Comparison of ENCODE assay signal across 8 cellular contexts in genomic region chr2:230987137-230988020, GRCh38. TPM values are rescaled to one million over a fixed set of nuclear protein-coding genes. Genes with fewer than 3 reads are reported as not detected.
DNase-seq lines count a peak whose midpoint lies in the region; ATAC-seq, FAIRE-seq and TF ChIP-seq lines count a peak whose summit lies in the region.

No MANE protein-coding gene starts in this region.

- peak overlapping the region; percentile 68 for H3K4me2 ChIP-seq in GM23338

- no peaks in the 10 kb centered on the region for H3K9me3 ChIP-seq in kidney (ENCODE audit: control insufficient read depth in 1 of 2, low read length in 2 of 2)

- H4K20me1 ChIP-seq in GM23338 (replicated peaks; ENCODE audit: insufficient read depth), result no peaks in the 10 kb centered on the region

- H3K27me3 Mint-ChIP-seq in GM23338 (ENCODE audit: insufficient read depth, low read depth, poor library complexity), result peaks cover 13% of the 10 kb centered on the region

- ATAC-seq in GM23338 (peak; percentile 83), GM18520 (IDR thresholded peaks at IDR 0.05; ENCODE audit: unreplicated experiment) (no peak)

- intact Hi-C loops in kidney (cut with DNase I), result loop anchor here (10.0 kb wide), 2 partner anchors 83 to 163 kb away; no protein-coding TSS in a partner anchor

- no peaks in the 10 kb centered on the region for H3K36me3 ChIP-seq in GM23338 (ENCODE audit: insufficient read depth)
- no peaks in the 10 kb centered on the region for H3K36me3 ChIP-seq in kidney (ENCODE audit: control insufficient read depth in 1 of 2, insufficient read depth in 2 of 2, low read length in 2 of 2)

- peak overlapping the region; percentile 67 for H3K4me3 Mint-ChIP-seq in GM23338

- no peaks in the 10 kb centered on the region for H3K27me3 ChIP-seq in GM23338 (ENCODE audit: insufficient read depth)

- H3K27ac ChIP-seq in GM23338 (ENCODE audit: low read depth) (no peak overlapping the region), kidney (ENCODE audit: low read depth in 2 of 2, low read length in 2 of 2) (no peak overlapping the region)

- H3K79me2 ChIP-seq in GM23338 (replicated peaks; ENCODE audit: insufficient read depth), result no peaks in the 10 kb centered on the region

- no peaks in the 10 kb centered on the region; the same call in 2 of the 3 replicates for H3K9me3 Mint-ChIP-seq in GM23338

- H3K4me3 ChIP-seq in GM23338 (peak overlapping the region; percentile 44), kidney (ENCODE audit: low read length in 2 of 2) (peak overlapping the region; percentile 40 to 60)

- no peak overlapping the region for H3K9ac ChIP-seq in kidney (ENCODE audit: low read length in 2 of 2)

- 0 out of 2 replicates have a peak, but pooled peaks cover 4% of the 10 kb centered on the region for H3F3A ChIP-seq in GM23338 (replicated peaks; ENCODE audit: low read depth)

- H3K27ac Mint-ChIP-seq in GM23338, result no peak overlapping the region

- peak overlapping the region; percentile 96 for H2AFZ ChIP-seq in GM23338

- H3K9me2 ChIP-seq in GM23338 (ENCODE audit: insufficient read depth), result no peaks in the 10 kb centered on the region

- TF ChIP-seq CTCF in GM23338 (conservative IDR thresholded peaks at IDR 0.05; ENCODE audit: low read depth in 2 of 2) (peak; percentile 87 to 96), kidney (IDR thresholded peaks at IDR 0.05; ENCODE audit: borderline replicate concordance, extremely low read depth, insufficient read depth) (peak; percentile 98)

- no peaks in the 10 kb centered on the region for H3K36me3 Mint-ChIP-seq in GM23338 (ENCODE audit: low read depth)

- no peak for FAIRE-seq in kidney (lab: Jason Lieb, UNC)

- H3K4me1 Mint-ChIP-seq in GM23338, result peaks cover 28% of the 10 kb centered on the region

- peak; percentile 18 for DNase-seq in CMK (ENCODE audit: low read depth)
- DNase-seq in GM23338 (ENCODE audit: low spot score), result peak; percentile 90
- DNase-seq in NCI-H2081 treated with DMSO at 0.1 percent for 48 hours (lab: John Stamatoyannopoulos, UW), result peak; percentile 54
- peak; percentile 69 to 77 (median 70) for DNase-seq in activated CD4-positive, CD25-positive, alpha-beta regulatory T cell (lab: John Stamatoyannopoulos, UW)
- peak; percentile 62 for DNase-seq in central memory CD4-positive, alpha-beta T cell
- DNase-seq in kidney, result peak; percentile 90
- peak; percentile 88 for DNase-seq in stimulated activated CD4-positive, alpha-beta T cell treated with anti-CD3 and anti-CD28 coated beads, Interleukin-12 subunit alpha, Interleukin-12 subunit beta, amount 100 ng/mL, for 4 hours

- H3K4me1 ChIP-seq in GM23338 (ENCODE audit: insufficient read depth) (peaks cover 5% of the 10 kb centered on the region), kidney (ENCODE audit: control insufficient read depth in 1 of 2, insufficient read depth in 1 of 2, low read depth in 1 of 2, low read length in 2 of 2) (peaks cover 0 to 4% of the 10 kb centered on the region in 2 donors)

TF ChIP-seq in GM23338, 12 proteins besides CTCF, POLR2A, EP300 and RAD21 (continues in another document):
- no peak for TF ChIP-seq JUNB (IDR thresholded peaks at IDR 0.05; ENCODE audit: unreplicated experiment)
- TF ChIP-seq EZH2phosphoT487 (IDR thresholded peaks at IDR 0.05; ENCODE audit: unreplicated experiment), result no peak
- no peak for TF ChIP-seq ZNF331 (CRISPR knock-in tag; IDR thresholded peaks at IDR 0.05; ENCODE audit: low read depth)
- no peak for TF ChIP-seq POLR2AphosphoS5 (IDR thresholded peaks at IDR 0.05; ENCODE audit: low read depth)
- no peak for TF ChIP-seq STAT1 (IDR thresholded peaks at IDR 0.05; ENCODE audit: unreplicated experiment)
- no peak for TF ChIP-seq ZNF462 (CRISPR knock-in tag; IDR thresholded peaks at IDR 0.05)
- TF ChIP-seq ZNF114 (CRISPR knock-in tag; IDR thresholded peaks at IDR 0.05), result no peak
- TF ChIP-seq EZH2 (IDR thresholded peaks at IDR 0.05; ENCODE audit: low read depth, unreplicated experiment), result no peak
- peak; percentile 54; the same call in 1 of the 2 replicates for TF ChIP-seq CREB1 (CRISPR knock-in tag; IDR thresholded peaks at IDR 0.05; ENCODE audit: low read depth)
- peak; percentile 22; the same call in 1 of the 2 replicates for TF ChIP-seq ETS1 (IDR thresholded peaks at IDR 0.05)

RNA-seq across cellular contexts. Expression of gene SPATA3, which starts 8.5 kb away (rescaled TPM):
- not detected in 2 replicates for total RNA-seq in GM23338 (2014; rRNA removed; shearing (Covaris generic))
- polyA plus RNA-seq in GM23338 (2016; fragmentation: Nextera tagmentation; extraction: Ambion mirVana) (not detected in 2 replicates), kidney (ENCODE audit: insufficient read depth, low read depth, low replicate concordance) (not detected)
- total RNA-seq in kidney, result not detected

RNA-seq across cellular contexts. Expression of gene C2orf72, which starts 49.9 kb away (rescaled TPM):
- 1.3 and 1.4 TPM in 2 replicates for total RNA-seq in GM23338 (2014; rRNA removed; shearing (Covaris generic))
- polyA plus RNA-seq in GM23338 (2016; fragmentation: Nextera tagmentation; extraction: Ambion mirVana), result 0.17 and 0.37 TPM in 2 replicates
- total RNA-seq in kidney, result 0.88 TPM
- polyA plus RNA-seq in kidney (ENCODE audit: insufficient read depth, low read depth, low replicate concordance), result 2.6 TPM

Comparison
In these comparisons a context has a peak if more than half of its experiments do, and no peak if none do; other contexts are left out.
1. DNase-seq: peak in every context shown above with its lines; median percentile 90 in GM23338; 90 in kidney; 88 in stimulated activated CD4-positive, alpha-beta T cell treated with anti-CD3 and anti-CD28 coated beads, Interleukin-12 subunit alpha, Interleukin-12 subunit beta, amount 100 ng/mL, for 4 hours; 70 in activated CD4-positive, CD25-positive, alpha-beta regulatory T cell; 62 in central memory CD4-positive, alpha-beta T cell; 54 in NCI-H2081 treated with DMSO at 0.1 percent for 48 hours; 18 in CMK.